ENCODE assay signal across 19 cellular contexts in genomic region chr9:69798737-69799136, GRCh38. TPM values are rescaled to one million over a fixed set of nuclear protein-coding genes. Genes with fewer than 3 reads are reported as not detected.
A peak's percentile ranks its signal among the peaks of the same experiment; 100 is the strongest.
DNase-seq lines count a peak whose midpoint lies in the region; ATAC-seq, FAIRE-seq and TF ChIP-seq lines count a peak whose summit lies in the region.
"Had no signal": no experiment of that assay in that cellular context is flagged by ENCODE, and none has a peak within 500 bp of the region (broad histone marks: within the 10 kb centered on the region; RNA-seq: fewer than 3 reads in every experiment).

No MANE protein-coding gene starts in this region.

- WGBS in HepG2 (ENCODE audit: low lambda C conversion rate): 5% methylated on average over 3 of the region's 3 CpGs
- WGBS in right lobe of liver (ENCODE audit: insufficient coverage, low coverage, low lambda C conversion rate, missing lambda C conversion rate): 70% methylated on average over 3 of the region's 3 CpGs
- 74 to 88% methylated on average over 3 of the region's 3 CpGs for WGBS in aorta, 2 donors

- peaks cover 17% of the 10 kb centered on the region for H3K4me1 ChIP-seq in HepG2 (ENCODE audit: insufficient read depth, low read length)
- H3K4me1 ChIP-seq in right lobe of liver: no peaks in the 10 kb centered on the region
- H3K4me1 ChIP-seq in endothelial cell of umbilical vein (ENCODE audit: control insufficient read depth, extremely low read depth, insufficient read depth, low read length): no peaks in the 10 kb centered on the region
- H3K4me1 ChIP-seq in aorta (ENCODE audit: control insufficient read depth in 1 of 2, insufficient read depth in 2 of 2, low read length in 2 of 2): no peaks in the 10 kb centered on the region
- H3K4me1 ChIP-seq: esophagus muscularis mucosa, neural progenitor cell, spleen, vagina had no signal

- CTCF ChIA-PET in HepG2 (lab: Yijun Ruan, JAX; ENCODE audit: low intra/inter-chr PET ratio, low total read pairs): no interaction called here
- CTCF ChIA-PET in endothelial cell of umbilical vein (lab: Charles Lee): interaction anchor here (0.7 to 2.6 kb wide), 6 partner anchors 9 to 133 kb away, joined by 3 to 11 read pairs (median 4); no protein-coding TSS in a partner anchor

- TF ChIP-seq EP300 in HepG2 (IDR thresholded peaks at IDR 0.05; ENCODE audit: low read depth in 2 of 2, low read length in 2 of 2) (no peak), HepG2 (CRISPR knock-in tag; IDR thresholded peaks at IDR 0.05; ENCODE audit: borderline replicate concordance) (no peak)

- no peaks in the 10 kb centered on the region for H3K79me2 ChIP-seq in HepG2 (ENCODE audit: insufficient read depth, low read length)
- H3K79me2 ChIP-seq in endothelial cell of umbilical vein (ENCODE audit: control insufficient read depth, insufficient read depth, low read length): no peaks in the 10 kb centered on the region

- ATAC-seq in HepG2 (no peak), right lobe of liver (no peak), SK-N-SH treated with all-trans-retinoic acid at 6 μM for 48 hours (no peak), aorta (ENCODE audit: low FRiP score) (no peak)
- ATAC-seq: activated CD4-positive, alpha-beta T cell treated with anti-CD3 and anti-CD28 coated beads for 36 hours had no signal

- intact Hi-C loops in HepG2 (cut with micrococcal nuclease; ENCODE audit: unreplicated experiment) (no loop called here), right lobe of liver (cut with DNase I) (no loop called here), endothelial cell of umbilical vein (cut with micrococcal nuclease) (no loop called here), aorta (cut with DNase I) (loop anchor here in 1 of 2 donors (10.0 kb wide), 1 partner anchor 56 kb away; no protein-coding TSS in a partner anchor)

- TF ChIP-seq POLR2A in HepG2 (IDR thresholded peaks at IDR 0.05; ENCODE audit: insufficient read depth in 1 of 2, low read depth in 2 of 2, low read length in 2 of 2): no peak
- TF ChIP-seq POLR2A in right lobe of liver (IDR thresholded peaks at IDR 0.05): no peak
- no peak for TF ChIP-seq POLR2A in endothelial cell of umbilical vein (IDR thresholded peaks at IDR 0.05; ENCODE audit: low read depth, low read length)

- H3K27ac ChIP-seq in HepG2 (ENCODE audit: extremely low read length, insufficient read depth, low read length) (no peak overlapping the region), right lobe of liver (no peak overlapping the region), endothelial cell of umbilical vein (ENCODE audit: insufficient read depth, low read depth, low read length) (no peak overlapping the region), aorta (ENCODE audit: low read depth in 1 of 2, low read length in 2 of 2) (no peak overlapping the region)
- H3K27ac ChIP-seq: esophagus muscularis mucosa, neural progenitor cell, spleen, vagina had no signal

- H3K4me3 ChIP-seq in HepG2 (replicated peaks in 1 of 3; ENCODE audit: insufficient read depth in 1 of 3, low read depth in 2 of 3, low read length in 3 of 3) (no peak overlapping the region), right lobe of liver (no peak overlapping the region), endothelial cell of umbilical vein (replicated peaks in 1 of 3; ENCODE audit: insufficient read depth in 1 of 3, low read depth in 1 of 3, low read length in 3 of 3) (no peak overlapping the region), aorta (ENCODE audit: low read length in 2 of 2) (no peak overlapping the region)
- H3K4me3 ChIP-seq: esophagus muscularis mucosa, neural progenitor cell, spleen, vagina had no signal

- FAIRE-seq in HepG2 (lab: Jason Lieb, UNC): no peak
- FAIRE-seq in endothelial cell of umbilical vein (lab: Jason Lieb, UNC): no peak

- in situ Hi-C loops in HepG2 (cut with HindIII; ENCODE audit: extremely low pct_ligation_motif_present, low pct_unique_long_range_greater_than_20kb): no loop called here

- dilution Hi-C loops in endothelial cell of umbilical vein (cut with MboI; ENCODE audit: extremely low pct_ligation_motif_present, low sequenced_read_pairs): no loop called here

- H3K4me2 ChIP-seq in HepG2 (ENCODE audit: low read depth, low read length) (no peak overlapping the region), endothelial cell of umbilical vein (ENCODE audit: insufficient read depth, low read length) (no peak overlapping the region)
- H3K4me2 ChIP-seq: neural progenitor cell had no signal

- no peak for TF ChIP-seq RAD21 in HepG2 (CRISPR knock-in tag; IDR thresholded peaks at IDR 0.05)

- H2AFZ ChIP-seq in HepG2 (ENCODE audit: low read length) (no peak overlapping the region), endothelial cell of umbilical vein (ENCODE audit: low read depth, low read length) (no peak overlapping the region)
- H2AFZ ChIP-seq: neural progenitor cell had no signal

- H3K27me3 ChIP-seq in HepG2 (ENCODE audit: control insufficient read depth in 1 of 2, insufficient read depth in 2 of 2, low read length in 2 of 2) (no peaks in the 10 kb centered on the region; a peak in 1 of 5 replicates), right lobe of liver (no peaks in the 10 kb centered on the region), endothelial cell of umbilical vein (ENCODE audit: control insufficient read depth in 2 of 2, insufficient read depth in 2 of 2, low read length in 2 of 2) (peaks cover 23 to 36% of the 10 kb centered on the region in 2 experiments), aorta (ENCODE audit: control insufficient read depth in 1 of 2, insufficient read depth in 2 of 2, low read length in 1 of 2) (no peaks in the 10 kb centered on the region)
- H3K27me3 ChIP-seq: esophagus muscularis mucosa, neural progenitor cell, spleen, vagina had no signal

- POLR2A ChIA-PET in HepG2 (lab: Yijun Ruan, JAX) (no interaction called here), endothelial cell of umbilical vein (lab: Charles Lee) (no interaction called here)

- no peaks in the 10 kb centered on the region for H4K20me1 ChIP-seq in HepG2 (ENCODE audit: insufficient read depth, low read length)
- H4K20me1 ChIP-seq in endothelial cell of umbilical vein (replicated peaks; ENCODE audit: control insufficient read depth, extremely low read depth, insufficient read depth, low read length): no peaks in the 10 kb centered on the region

- H3K9me3 ChIP-seq in HepG2 (ENCODE audit: low read length) (no peaks in the 10 kb centered on the region), right lobe of liver (no peaks in the 10 kb centered on the region), endothelial cell of umbilical vein (replicated peaks; ENCODE audit: control insufficient read depth, insufficient read depth, low read length) (no peaks in the 10 kb centered on the region), aorta (ENCODE audit: control insufficient read depth, low read length) (no peaks in the 10 kb centered on the region)
- H3K9me3 ChIP-seq: esophagus muscularis mucosa, spleen, vagina had no signal

- no peak overlapping the region for H3K9ac ChIP-seq in HepG2 (ENCODE audit: insufficient read depth, low read depth, low read length)
- no peak overlapping the region for H3K9ac ChIP-seq in endothelial cell of umbilical vein (replicated peaks; ENCODE audit: extremely low read depth, insufficient read depth, low read length)
- H3K9ac ChIP-seq: neural progenitor cell had no signal

- H3K9me1 ChIP-seq in endothelial cell of umbilical vein (replicated peaks; ENCODE audit: control insufficient read depth, extremely low read depth, insufficient read depth, low read length): no peaks in the 10 kb centered on the region

- H3K36me3 ChIP-seq in HepG2 (replicated peaks in 1 of 2; ENCODE audit: control insufficient read depth in 1 of 2, insufficient read depth in 2 of 2, low read length in 2 of 2): no peaks in the 10 kb centered on the region
- H3K36me3 ChIP-seq in right lobe of liver: no peaks in the 10 kb centered on the region
- no peaks in the 10 kb centered on the region for H3K36me3 ChIP-seq in endothelial cell of umbilical vein (ENCODE audit: control insufficient read depth in 2 of 2, extremely low read depth in 1 of 2, insufficient read depth in 2 of 2, low read length in 2 of 2)
- no peaks in the 10 kb centered on the region for H3K36me3 ChIP-seq in aorta (ENCODE audit: control insufficient read depth in 1 of 2, insufficient read depth in 2 of 2, low read length in 1 of 2)
- H3K36me3 ChIP-seq: esophagus muscularis mucosa, neural progenitor cell, spleen, vagina had no signal

- no peak for TF ChIP-seq CTCF in HepG2 (CRISPR knock-in tag; IDR thresholded peaks at IDR 0.05)
- no peak for TF ChIP-seq CTCF in right lobe of liver (IDR thresholded peaks at IDR 0.05)
- TF ChIP-seq CTCF in endothelial cell of umbilical vein (IDR thresholded peaks at IDR 0.05; ENCODE audit: extremely low read depth in 1 of 2, insufficient read depth in 1 of 2, low read depth in 1 of 2, low read length in 2 of 2): no peak

- BruUV-seq in HepG2 (replicated peaks; lab: Mats Ljungman, UMichigan): no TSS peak
- no TSS peak for BruUV-seq in endothelial cell of umbilical vein (replicated peaks; lab: Mats Ljungman, UMichigan)

- peak; percentile 26 for DNase-seq in HepG2 (ENCODE audit: low spot score)
- no peak for DNase-seq in right lobe of liver
- peak; percentile 31 for DNase-seq in NCI-H82 treated with DMSO at 0.1 percent for 48 hours (lab: John Stamatoyannopoulos, UW; ENCODE audit: unreplicated experiment)
- DNase-seq in endothelial cell of umbilical vein (ENCODE audit: low read depth, low spot score): no peak
- DNase-seq in aorta: no peak
- no peak for DNase-seq in activated effector memory CD4-positive, alpha-beta T cell treated with Interleukin-2 at 50 U/mL for 16 hours
- DNase-seq in amniotic stem cell (lab: John Stamatoyannopoulos, UW): no peak
- DNase-seq: ACHN; activated CD4-positive, alpha-beta T cell treated with anti-CD3 and anti-CD28 coated beads for 36 hours; caudate nucleus; NCI-H1436; spleen; SW 1271 had no signal

RNA-seq across cellular contexts. Expression of gene CFAP95, which starts 21.9 kb away (rescaled TPM):
- total RNA-seq in HepG2 (2016; rRNA removed; fragmentation: Illumina TruSeq; extraction: Trizol): not detected in 2 replicates
- not detected in 2 replicates for total RNA-seq in HepG2 (2016; cell fraction: cytosol; rRNA removed; fragmentation: Illumina TruSeq; extraction: Trizol; ENCODE audit: low read depth)
- total RNA-seq in HepG2 (2016; cell fraction: insoluble cytoplasmic fraction; rRNA removed; fragmentation: Illumina TruSeq; extraction: Trizol): not detected in 2 replicates
- not detected in 2 replicates for total RNA-seq in HepG2 (2016; cell fraction: membrane; rRNA removed; fragmentation: Illumina TruSeq; extraction: Trizol)
- not detected in 2 replicates for total RNA-seq in HepG2 (2016; cell fraction: nucleus; rRNA removed; fragmentation: Illumina TruSeq; extraction: Trizol)
- polyA plus RNA-seq in HepG2 (2011; rRNA removed): not detected in 2 replicates
- polyA plus RNA-seq in HepG2 (2011; cell fraction: cytosol; rRNA removed): not detected in 2 replicates
- polyA plus RNA-seq in HepG2 (2011; cell fraction: nucleus; rRNA removed): not detected in 2 replicates
- not detected in 2 replicates for polyA plus RNA-seq in HepG2 (2012)
- not detected in 2 replicates for polyA plus RNA-seq in HepG2 (2016; cell fraction: cytosol; fragmentation: Illumina TruSeq; extraction: Trizol; ENCODE audit: low read depth)
- not detected in 2 replicates for polyA plus RNA-seq in HepG2 (2016; cell fraction: insoluble cytoplasmic fraction; fragmentation: Illumina TruSeq; extraction: Trizol; ENCODE audit: low read depth)
- polyA plus RNA-seq in HepG2 (2016; cell fraction: membrane; fragmentation: Illumina TruSeq; extraction: Trizol; ENCODE audit: low read depth): not detected in 2 replicates
- not detected in 2 replicates for polyA plus RNA-seq in HepG2 (2016; cell fraction: nucleus; fragmentation: Illumina TruSeq; extraction: Trizol; ENCODE audit: insufficient read depth, low read depth)
- not detected in 2 replicates for polyA minus RNA-seq in HepG2 (2011; rRNA and poly(A)+ RNA removed; ENCODE audit: low replicate concordance)
- not detected in 2 replicates for polyA minus RNA-seq in HepG2 (2011; cell fraction: cytosol; rRNA and poly(A)+ RNA removed)
- polyA minus RNA-seq in HepG2 (2011; cell fraction: nucleus; rRNA and poly(A)+ RNA removed): not detected in 2 replicates
- total RNA-seq in right lobe of liver: not detected
- not detected in 2 replicates for total RNA-seq in endothelial cell of umbilical vein
- polyA plus RNA-seq in endothelial cell of umbilical vein: not detected in 2 replicates
- polyA plus RNA-seq in endothelial cell of umbilical vein (2011; cell fraction: cytosol; rRNA removed): not detected in 2 replicates
- polyA plus RNA-seq in endothelial cell of umbilical vein (2011; cell fraction: nucleus; rRNA removed): not detected in 2 replicates
- polyA plus RNA-seq in endothelial cell of umbilical vein (2012): not detected in 2 replicates
- polyA minus RNA-seq in endothelial cell of umbilical vein: not detected in 2 replicates
- not detected for polyA minus RNA-seq in endothelial cell of umbilical vein (2011; cell fraction: cytosol; rRNA and poly(A)+ RNA removed)
- not detected in 2 replicates for polyA minus RNA-seq in endothelial cell of umbilical vein (2011; cell fraction: nucleus; rRNA and poly(A)+ RNA removed)
- not detected for total RNA-seq in aorta
- not detected for polyA plus RNA-seq in aorta
- total RNA-seq: activated CD4-positive, alpha-beta T cell treated with anti-CD3 and anti-CD28 coated beads for 36 hours; esophagus muscularis mucosa; liver; spleen; vagina had no signal
- polyA plus RNA-seq: CD14-positive monocyte, liver, spleen had no signal

RNA-seq across cellular contexts. Expression of gene PTAR1, which starts 38.9 kb away (rescaled TPM):
- 42.1 and 58.0 TPM in 2 replicates for total RNA-seq in HepG2 (2016; rRNA removed; fragmentation: Illumina TruSeq; extraction: Trizol)
- total RNA-seq in HepG2 (2016; cell fraction: cytosol; rRNA removed; fragmentation: Illumina TruSeq; extraction: Trizol; ENCODE audit: low read depth): 11.4 and 11.5 TPM in 2 replicates
- total RNA-seq in HepG2 (2016; cell fraction: insoluble cytoplasmic fraction; rRNA removed; fragmentation: Illumina TruSeq; extraction: Trizol): 43.2 and 58.9 TPM in 2 replicates
- total RNA-seq in HepG2 (2016; cell fraction: membrane; rRNA removed; fragmentation: Illumina TruSeq; extraction: Trizol): 18.8 and 19.1 TPM in 2 replicates
- total RNA-seq in HepG2 (2016; cell fraction: nucleus; rRNA removed; fragmentation: Illumina TruSeq; extraction: Trizol): 84.8 and 87.1 TPM in 2 replicates
- polyA plus RNA-seq in HepG2 (2011; rRNA removed): 19.8 and 26.5 TPM in 2 replicates
- polyA plus RNA-seq in HepG2 (2011; cell fraction: cytosol; rRNA removed): 5.7 and 8.5 TPM in 2 replicates
- polyA plus RNA-seq in HepG2 (2011; cell fraction: nucleus; rRNA removed): 47.8 and 47.9 TPM in 2 replicates
- polyA plus RNA-seq in HepG2 (2012): 24.2 and 28.4 TPM in 2 replicates
- polyA plus RNA-seq in HepG2 (2016; cell fraction: cytosol; fragmentation: Illumina TruSeq; extraction: Trizol; ENCODE audit: low read depth): 6.5 and 7.0 TPM in 2 replicates
- polyA plus RNA-seq in HepG2 (2016; cell fraction: insoluble cytoplasmic fraction; fragmentation: Illumina TruSeq; extraction: Trizol; ENCODE audit: low read depth): 15.3 and 19.3 TPM in 2 replicates
- 7.6 and 7.8 TPM in 2 replicates for polyA plus RNA-seq in HepG2 (2016; cell fraction: membrane; fragmentation: Illumina TruSeq; extraction: Trizol; ENCODE audit: low read depth)
- 41.5 and 44.9 TPM in 2 replicates for polyA plus RNA-seq in HepG2 (2016; cell fraction: nucleus; fragmentation: Illumina TruSeq; extraction: Trizol; ENCODE audit: insufficient read depth, low read depth)
- 28.0 and 32.7 TPM in 2 replicates for polyA minus RNA-seq in HepG2 (2011; rRNA and poly(A)+ RNA removed; ENCODE audit: low replicate concordance)
- 30.5 and 36.6 TPM in 2 replicates for polyA minus RNA-seq in HepG2 (2011; cell fraction: cytosol; rRNA and poly(A)+ RNA removed)
- polyA minus RNA-seq in HepG2 (2011; cell fraction: nucleus; rRNA and poly(A)+ RNA removed): 189 and 200 TPM in 2 replicates
- 10 to 100 TPM; 21.5 to 33.3 (median 27.0) TPM for total RNA-seq in right lobe of liver
- 41.5 and 46.8 TPM in 2 replicates for total RNA-seq in endothelial cell of umbilical vein
- polyA plus RNA-seq in endothelial cell of umbilical vein: 5.1 and 8.1 TPM in 2 replicates
- polyA plus RNA-seq in endothelial cell of umbilical vein (2011; cell fraction: cytosol; rRNA removed): 6.6 TPM in 2 replicates
- polyA plus RNA-seq in endothelial cell of umbilical vein (2011; cell fraction: nucleus; rRNA removed): 36.1 and 47.8 TPM in 2 replicates
- 18.3 and 23.2 TPM in 2 replicates for polyA plus RNA-seq in endothelial cell of umbilical vein (2012)
- 46.0 and 53.6 TPM in 2 replicates for polyA minus RNA-seq in endothelial cell of umbilical vein
- polyA minus RNA-seq in endothelial cell of umbilical vein (2011; cell fraction: cytosol; rRNA and poly(A)+ RNA removed): 27.3 TPM
- polyA minus RNA-seq in endothelial cell of umbilical vein (2011; cell fraction: nucleus; rRNA and poly(A)+ RNA removed): 65.6 and 103 TPM in 2 replicates
- 10 to 100 TPM; 52.2 to 54.4 TPM for total RNA-seq in aorta
- 10 to 100 TPM in 1 of 2 donors, 1 to 10 TPM in 1; 9.0 to 10.5 TPM for polyA plus RNA-seq in aorta

Comparison
In these comparisons a context has a peak if more than half of its experiments do, and no peak if none do; other contexts are left out.
1. DNase-seq: peak in HepG2 (single experiment) and NCI-H82 treated with DMSO at 0.1 percent for 48 hours (single experiment); none in right lobe of liver (0 of 3), endothelial cell of umbilical vein (single experiment), aorta (0 of 2), activated effector memory CD4-positive, alpha-beta T cell treated with Interleukin-2 at 50 U/mL for 16 hours (single experiment) and amniotic stem cell (single experiment).